Comparison of ENCODE assay signal across 33 cellular contexts in the genomic region with DNA sequence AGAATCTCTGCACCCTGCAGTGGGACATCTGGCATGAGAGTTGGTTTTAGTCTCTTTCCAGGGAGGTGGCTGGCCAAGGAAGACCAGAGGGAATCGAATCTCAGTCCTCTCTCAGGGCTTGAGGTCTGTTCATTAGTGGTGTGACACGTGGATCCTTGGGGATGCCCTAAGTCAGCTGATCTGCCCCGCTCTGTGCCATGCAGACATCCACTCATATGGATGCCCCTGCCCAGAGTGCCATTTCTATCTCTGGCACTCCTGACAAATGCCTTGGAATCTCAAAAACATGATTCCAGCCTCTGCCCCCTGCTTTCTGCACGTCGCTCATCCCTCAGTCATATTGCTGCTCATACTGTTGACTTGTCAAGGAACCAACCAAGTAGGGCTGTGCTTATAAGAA. TPM values are rescaled to one million over a fixed set of nuclear protein-coding genes. Genes with fewer than 3 reads are reported as not detected.
"Had no signal": no experiment of that assay in that cellular context is flagged by ENCODE, and none has a peak within 500 bp of the region (broad histone marks: within the 10 kb centered on the region; RNA-seq: fewer than 3 reads in every experiment).

No MANE protein-coding gene starts in this region.

- H3K36me3 Mint-ChIP-seq: activated CD4-positive, alpha-beta memory T cell treated with anti-CD3 and anti-CD28 coated beads for 36 hours; activated CD8-positive, alpha-beta memory T cell treated with anti-CD3 and anti-CD28 coated beads, Interleukin-2, amount 10 ng/mL, durations not matched to agents 7 days and 5 days; activated naive CD8-positive, alpha-beta T cell had no signal

- DNase-seq: activated CD4-positive, alpha-beta memory T cell treated with anti-CD3 and anti-CD28 coated beads for 36 hours; activated CD4-positive, alpha-beta T cell treated with anti-CD3 and anti-CD28 coated beads for 36 hours; activated CD4-positive, alpha-beta T cell treated with anti-CD3 and anti-CD28 coated beads, Interleukin-2, amount 10 ng/mL, durations not matched to agents 24 days and 14 days; activated CD4-positive, CD25-positive, alpha-beta regulatory T cell; activated CD4-positive, CD25-positive, alpha-beta regulatory T cell treated with anti-CD3 and anti-CD28 coated beads, Interleukin-2, amount 50 U/mL, for 72 hours; activated CD8-positive, alpha-beta memory T cell treated with anti-CD3 and anti-CD28 coated beads, Interleukin-2, amount 10 ng/mL, durations not matched to agents 7 days and 5 days; activated CD8-positive, alpha-beta memory T cell treated with anti-CD3 and anti-CD28 coated beads, Interleukin-2, amount 50 U/mL, for 4 hours; activated CD8-positive, alpha-beta T cell treated with anti-CD3 and anti-CD28 coated beads, Interleukin-2, amount 10 ng/mL, durations not matched to agents 7 days and 5 days; activated gamma-delta T cell treated with Interleukin-2 at 50 U/mL for 16 hours; activated naive CD4-positive, alpha-beta T cell treated with anti-CD3 and anti-CD28 coated beads, Interleukin-2, amount 50 U/mL, for 16 hours; activated naive CD4-positive, alpha-beta T cell treated with Interleukin-2 at 50 U/mL for 16 hours; activated T-cell treated with anti-CD3 and anti-CD28 coated beads, Interleukin-2, amount 50 U/mL, for 1 hour; activated T-cell treated with anti-CD3 and anti-CD28 coated beads, Interleukin-2, amount 50 U/mL, for 48 hours; central memory CD4-positive, alpha-beta T cell; cerebellar nuclear complex; effector memory CD4-positive, alpha-beta T cell; erythroblast; foreskin keratinocyte; gastrocnemius medialis; glutamatergic neuron; T-helper 2 cell had no signal

- ATAC-seq: activated CD4-positive, alpha-beta T cell treated with anti-CD3 and anti-CD28 coated beads for 36 hours; activated CD8-positive, alpha-beta memory T cell treated with anti-CD3 and anti-CD28 coated beads, Interleukin-2, amount 10 ng/mL, durations not matched to agents 7 days and 5 days; activated CD8-positive, alpha-beta T cell treated with anti-CD3 and anti-CD28 coated beads, Interleukin-2, amount 10 ng/mL, durations not matched to agents 7 days and 5 days; foreskin keratinocyte; gastrocnemius medialis had no signal

- H3K9me3 ChIP-seq: ascending aorta, breast epithelium, colonic mucosa, esophagus muscularis mucosa, gastrocnemius medialis had no signal

- H3K4me1 Mint-ChIP-seq: activated CD4-positive, alpha-beta T cell treated with anti-CD3 and anti-CD28 coated beads, Interleukin-2, amount 10 ng/mL, durations not matched to agents 24 days and 14 days had no signal

- H3K4me3 Mint-ChIP-seq: activated CD4-positive, alpha-beta memory T cell treated with anti-CD3 and anti-CD28 coated beads for 36 hours; activated CD4-positive, alpha-beta T cell treated with anti-CD3 and anti-CD28 coated beads for 36 hours; activated CD4-positive, alpha-beta T cell treated with anti-CD3 and anti-CD28 coated beads, Interleukin-2, amount 10 ng/mL, durations not matched to agents 24 days and 14 days; activated CD8-positive, alpha-beta memory T cell treated with anti-CD3 and anti-CD28 coated beads, Interleukin-2, amount 10 ng/mL, durations not matched to agents 7 days and 5 days; activated CD8-positive, alpha-beta T cell treated with anti-CD3 and anti-CD28 coated beads, Interleukin-2, amount 10 ng/mL, durations not matched to agents 7 days and 5 days; activated naive CD8-positive, alpha-beta T cell; activated T-helper 1 cell treated with anti-CD3 and anti-CD28 coated beads, Interleukin-12 subunit alpha, Interleukin-12 subunit beta, Interleukin-2, Interleukin-4 antibody, amounts not matched to agents 30 ng/mL and 10 ng/mL and 1 ng/mL, durations not matched to agents 14 hours and 24 hours and 36 hours; brain; dendritic cell treated with granulocyte-macrophage colony-stimulating factor and Interleukin-4, amounts not matched to agents 40 ng/mL and 50 ng/mL, for 4 days had no signal

- H3K9me3 Mint-ChIP-seq: activated CD4-positive, alpha-beta memory T cell treated with anti-CD3 and anti-CD28 coated beads for 36 hours; activated T-helper 1 cell treated with anti-CD3 and anti-CD28 coated beads, Interleukin-12 subunit alpha, Interleukin-12 subunit beta, Interleukin-2, Interleukin-4 antibody, amounts not matched to agents 30 ng/mL and 10 ng/mL and 1 ng/mL, durations not matched to agents 14 hours and 24 hours and 36 hours; activated T-helper 2 cell treated with anti-CD3 and anti-CD28 coated beads, Interferon-gamma antibody, Interleukin-2, Interleukin-4, amounts not matched to agents 10 μg/mL and 5 μg/mL and 100 μg/mL, durations not matched to agents 14 hours and 24 hours and 36 hours; dendritic cell treated with granulocyte-macrophage colony-stimulating factor and Interleukin-4, amounts not matched to agents 40 ng/mL and 50 ng/mL, for 4 days had no signal

- H3K27me3 ChIP-seq: ascending aorta, cardiac muscle cell, colonic mucosa, dorsolateral prefrontal cortex, foreskin keratinocyte, gastrocnemius medialis had no signal

- H3K27ac Mint-ChIP-seq: activated CD4-positive, alpha-beta memory T cell treated with anti-CD3 and anti-CD28 coated beads for 36 hours; activated CD4-positive, alpha-beta T cell treated with anti-CD3 and anti-CD28 coated beads for 36 hours; activated CD4-positive, alpha-beta T cell treated with anti-CD3 and anti-CD28 coated beads, Interleukin-2, amount 10 ng/mL, durations not matched to agents 24 days and 14 days; activated CD8-positive, alpha-beta memory T cell treated with anti-CD3 and anti-CD28 coated beads, Interleukin-2, amount 10 ng/mL, durations not matched to agents 7 days and 5 days; activated CD8-positive, alpha-beta T cell treated with anti-CD3 and anti-CD28 coated beads, Interleukin-2, amount 10 ng/mL, durations not matched to agents 7 days and 5 days; activated naive CD8-positive, alpha-beta T cell; activated T-helper 1 cell treated with anti-CD3 and anti-CD28 coated beads, Interleukin-12 subunit alpha, Interleukin-12 subunit beta, Interleukin-2, Interleukin-4 antibody, amounts not matched to agents 30 ng/mL and 10 ng/mL and 1 ng/mL, durations not matched to agents 14 hours and 24 hours and 36 hours; activated T-helper 2 cell treated with anti-CD3 and anti-CD28 coated beads, Interferon-gamma antibody, Interleukin-2, Interleukin-4, amounts not matched to agents 10 μg/mL and 5 μg/mL and 100 μg/mL, durations not matched to agents 14 hours and 24 hours and 36 hours; brain; dendritic cell treated with granulocyte-macrophage colony-stimulating factor and Interleukin-4, amounts not matched to agents 40 ng/mL and 50 ng/mL, for 4 days had no signal

- H3K27me3 Mint-ChIP-seq: brain; dendritic cell treated with granulocyte-macrophage colony-stimulating factor and Interleukin-4, amounts not matched to agents 40 ng/mL and 50 ng/mL, for 4 days had no signal

- H3K4me1 ChIP-seq: ascending aorta, breast epithelium, colonic mucosa, esophagus muscularis mucosa, foreskin keratinocyte, gastrocnemius medialis had no signal

- H3K4me3 ChIP-seq: ascending aorta, breast epithelium, cardiac muscle cell, colonic mucosa, dorsolateral prefrontal cortex, esophagus muscularis mucosa, gastrocnemius medialis had no signal

- H3K27ac ChIP-seq: ascending aorta, breast epithelium, cardiac muscle cell, dorsolateral prefrontal cortex, esophagus muscularis mucosa, foreskin keratinocyte, gastrocnemius medialis had no signal

- H3K36me3 ChIP-seq: ascending aorta, breast epithelium, cardiac muscle cell, colonic mucosa, esophagus muscularis mucosa, gastrocnemius medialis had no signal

RNA-seq across cellular contexts. Expression of a gene that starts 38.8 kb away (rescaled TPM):
- total RNA-seq: activated CD4-positive, alpha-beta T cell treated with anti-CD3 and anti-CD28 coated beads, Interleukin-2, amount 10 ng/mL, durations not matched to agents 24 days and 14 days; activated CD8-positive, alpha-beta T cell treated with anti-CD3 and anti-CD28 coated beads, Interleukin-2, amount 10 ng/mL, durations not matched to agents 7 days and 5 days; foreskin keratinocyte; T-helper 1 cell treated with Interleukin-12 subunit alpha and Interleukin-12 subunit beta and Interleukin-4 antibody, amounts not matched to agents 30 ng/mL and 1 ng/mL, for 36 hours had no signal
